ENCODE assay signal across 16 cellular contexts in genomic region chr2:69667805-69668382, GRCh38. TPM values are rescaled to one million over a fixed set of nuclear protein-coding genes. Genes with fewer than 3 reads are reported as not detected.
A peak's percentile ranks its signal among the peaks of the same experiment; 100 is the strongest.
DNase-seq lines count a peak whose midpoint lies in the region; ATAC-seq and TF ChIP-seq lines count a peak whose summit lies in the region.
"Had no signal": no experiment of that assay in that cellular context is flagged by ENCODE, and none has a peak within 500 bp of the region (broad histone marks: within the 10 kb centered on the region; RNA-seq: fewer than 3 reads in every experiment).

No MANE protein-coding gene starts in this region.

- no peaks in the 10 kb centered on the region for H3K79me2 ChIP-seq in GM23248 (ENCODE audit: insufficient read depth)

- no peaks in the 10 kb centered on the region for H3K27me3 ChIP-seq in GM23248 (replicated peaks; ENCODE audit: insufficient read depth)
- no peaks in the 10 kb centered on the region for H3K27me3 ChIP-seq in RWPE2 (ENCODE audit: insufficient read depth, poor library complexity, severe bottlenecking)
- H3K27me3 ChIP-seq in psoas muscle (ENCODE audit: insufficient read depth in 3 of 3, low read length in 2 of 3): no peaks in the 10 kb centered on the region
- H3K27me3 ChIP-seq: ovary, uterus had no signal

- intact Hi-C loops in psoas muscle (cut with DNase I): no loop called here
- intact Hi-C loops in posterior cingulate gyrus (cut with DNase I): no loop called here

- H3K9ac ChIP-seq in GM23248: no peak overlapping the region

- no peaks in the 10 kb centered on the region for H3K9me2 ChIP-seq in GM23248 (ENCODE audit: insufficient read depth)

- 81 to 83% methylated on average over 7 of the region's 7 CpGs for WGBS in GM23248 (ENCODE audit: low coverage in 1 of 2, low lambda C conversion rate in 2 of 2, missing lambda C conversion rate in 2 of 2), 2 experiments
- 66 to 76% (median 72%) methylated on average over 7 of the region's 7 CpGs for WGBS in psoas muscle, 3 donors

- no peak overlapping the region for H3K27ac ChIP-seq in GM23248
- peak overlapping the region; percentile 56 for H3K27ac ChIP-seq in RWPE2 (ENCODE audit: poor library complexity, severe bottlenecking)
- H3K27ac ChIP-seq in psoas muscle: no peak overlapping the region
- H3K27ac ChIP-seq: ovary, uterus had no signal

- no peak overlapping the region for H3K4me2 ChIP-seq in GM23248 (ENCODE audit: unreplicated experiment)

- TF ChIP-seq CTCF in RWPE2 (IDR thresholded peaks at IDR 0.05; ENCODE audit: poor library complexity, severe bottlenecking) (no peak), fibroblast of pulmonary artery (IDR thresholded peaks at IDR 0.05; ENCODE audit: low read length, missing control alignments) (no peak), psoas muscle (IDR thresholded peaks at IDR 0.05) (no peak)

- H3K4me1 ChIP-seq in GM23248 (ENCODE audit: insufficient read depth) (no peaks in the 10 kb centered on the region), RWPE2 (ENCODE audit: insufficient read depth, poor library complexity, severe bottlenecking) (peaks cover 13% of the 10 kb centered on the region), psoas muscle (no peaks in the 10 kb centered on the region)
- H3K4me1 ChIP-seq: uterus had no signal

- DNase-seq in GM23248 (peak; percentile 14), RWPE2 (ENCODE audit: low spot score) (peak; percentile 77), fibroblast of pulmonary artery (ENCODE audit: low read depth) (peak; percentile 39), renal cortical epithelial cell (ENCODE audit: low read depth) (peak; percentile 13), psoas muscle (no peak), anterior cingulate cortex (lab: John Stamatoyannopoulos, UW) (no peak), HK-2 (ENCODE audit: unreplicated experiment) (no peak), posterior cingulate gyrus (no peak)
- DNase-seq: activated CD8-positive, alpha-beta T cell treated with anti-CD3 and anti-CD28 coated beads, Interleukin-2, amount 10 ng/mL, durations not matched to agents 7 days and 5 days; activated naive CD4-positive, alpha-beta T cell treated with anti-CD3 and anti-CD28 coated beads, Interleukin-2, amount 50 U/mL, for 16 hours; Karpas-422; NCI-H2029; NCI-H82; ovary; SIG-M5; uterus had no signal

- H3K9me3 ChIP-seq in GM23248 (ENCODE audit: low read depth) (peaks cover 4% of the 10 kb centered on the region), RWPE2 (ENCODE audit: severe bottlenecking) (peaks cover 3% of the 10 kb centered on the region), psoas muscle (peaks cover 12% of the 10 kb centered on the region)
- H3K9me3 ChIP-seq: ovary, uterus had no signal

- H3K4me3 ChIP-seq in GM23248 (no peak overlapping the region), RWPE2 (ENCODE audit: severe bottlenecking) (no peak overlapping the region), fibroblast of pulmonary artery (replicated peaks; ENCODE audit: low read depth, low read length) (no peak overlapping the region), psoas muscle (no peak overlapping the region)
- H3K4me3 ChIP-seq: ovary, uterus had no signal

- no peaks in the 10 kb centered on the region for H3K36me3 ChIP-seq in GM23248 (ENCODE audit: low read depth)
- H3K36me3 ChIP-seq in RWPE2 (ENCODE audit: low read depth): no peaks in the 10 kb centered on the region
- no peaks in the 10 kb centered on the region for H3K36me3 ChIP-seq in psoas muscle (ENCODE audit: insufficient read depth in 1 of 2, low read depth in 1 of 2)
- H3K36me3 ChIP-seq: ovary, uterus had no signal

- ATAC-seq in RWPE2 (ENCODE audit: low read depth) (peak; percentile 94), psoas muscle (no peak)
- ATAC-seq: activated CD8-positive, alpha-beta T cell treated with anti-CD3 and anti-CD28 coated beads, Interleukin-2, amount 10 ng/mL, durations not matched to agents 7 days and 5 days had no signal

- no peaks in the 10 kb centered on the region for H3F3A ChIP-seq in GM23248 (ENCODE audit: insufficient read depth)

- H2AFZ ChIP-seq in GM23248: no peak overlapping the region

- no peaks in the 10 kb centered on the region; the same call in 1 of the 2 replicates for H4K20me1 ChIP-seq in GM23248 (ENCODE audit: insufficient read depth)

- in situ Hi-C loops in GM23248 (cut with MboI): no loop called here

RNA-seq across cellular contexts. Expression of gene AAK1, which starts 24.4 kb away (rescaled TPM):
- total RNA-seq in GM23248 (2014; rRNA removed; shearing (Covaris generic)): 41.2 and 68.3 TPM in 2 replicates
- polyA plus RNA-seq in GM23248 (2016; fragmentation: Nextera tagmentation; extraction: Ambion mirVana) (38.5 and 50.7 TPM in 2 replicates), psoas muscle (10 to 100 TPM in 2 of 3 donors, 1 to 10 TPM in 1; 7.8 to 21.9 (median 14.7) TPM)
- total RNA-seq in renal cortical epithelial cell (12.9 and 70.6 TPM in 2 replicates), psoas muscle (10 to 100 TPM; 52.5 to 95.2 (median 65.0) TPM)

Comparison
In these comparisons a context has a peak if more than half of its experiments do, and no peak if none do; other contexts are left out.
1. DNase-seq: peak in GM23248 (single experiment), RWPE2 (single experiment), fibroblast of pulmonary artery (single experiment) and renal cortical epithelial cell (single experiment); none in psoas muscle (0 of 2), anterior cingulate cortex (0 of 58), HK-2 (single experiment) and posterior cingulate gyrus (0 of 10).